20 cellular contexts compared by ENCODE assay signal in the genomic region with DNA sequence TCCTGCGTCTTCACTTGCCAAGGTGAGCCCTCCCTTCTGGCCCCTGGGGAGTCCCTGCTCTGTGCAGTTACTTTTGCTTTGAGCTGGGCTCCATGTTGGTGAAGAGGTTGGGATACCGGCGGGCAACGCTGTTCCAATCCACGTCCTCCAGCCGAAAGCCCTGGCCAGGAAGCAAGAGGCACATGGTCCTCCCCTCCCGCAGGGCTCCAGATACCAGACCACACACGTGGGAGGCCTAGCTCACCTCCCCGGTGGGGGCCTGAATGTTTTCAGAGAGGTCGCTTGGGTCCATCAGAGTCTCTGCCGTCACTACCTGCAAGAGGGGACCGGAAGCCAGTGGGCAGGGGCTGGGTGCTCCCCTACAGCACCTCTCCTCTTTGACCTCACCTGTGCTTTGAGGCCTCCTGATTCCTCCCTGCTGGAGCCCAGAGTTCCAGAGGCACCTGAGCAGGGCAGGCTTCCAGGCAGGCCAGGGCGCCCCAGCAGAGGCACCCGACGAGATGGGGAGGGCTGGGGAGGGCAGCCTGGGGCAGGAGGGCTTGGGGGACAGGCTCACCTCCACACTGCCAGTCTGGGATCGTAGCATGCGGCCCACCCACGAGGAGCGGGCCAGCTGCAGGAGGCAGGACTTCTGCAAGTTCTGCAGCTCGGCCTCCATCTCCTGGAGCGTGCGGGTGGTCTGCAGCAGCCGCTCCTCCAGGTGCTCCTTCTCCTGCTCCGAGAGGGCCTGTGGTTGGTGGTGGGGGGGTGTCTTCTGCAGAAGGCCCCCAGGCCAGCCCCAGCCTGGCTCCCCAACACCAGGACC. TPM values are rescaled to one million over a fixed set of nuclear protein-coding genes. Genes with fewer than 3 reads are reported as not detected.
A peak's percentile ranks its signal among the peaks of the same experiment; 100 is the strongest.
DNase-seq lines count a peak whose midpoint lies in the region; ATAC-seq, FAIRE-seq and TF ChIP-seq lines count a peak whose summit lies in the region.
"Had no signal": no experiment of that assay in that cellular context is flagged by ENCODE, and none has a peak within 500 bp of the region (broad histone marks: within the 10 kb centered on the region; RNA-seq: fewer than 3 reads in every experiment).

No MANE protein-coding gene starts in this region.

- no peak for TF ChIP-seq RAD21 in IMR-90 (IDR thresholded peaks at IDR 0.05; ENCODE audit: low read length)

- no peaks in the 10 kb centered on the region for H3K9me3 ChIP-seq in IMR-90 (ENCODE audit: control insufficient read depth, insufficient read depth, low read length)
- no peaks in the 10 kb centered on the region for H3K9me3 ChIP-seq in kidney (ENCODE audit: control insufficient read depth in 1 of 2, low read length in 2 of 2)
- H3K9me3 ChIP-seq: left ventricle myocardium inferior, tibial nerve had no signal

- no TSS peak for BruUV-seq in IMR-90 (replicated peaks; lab: Mats Ljungman, UMichigan)

- H3K36me3 Mint-ChIP-seq in CD14-positive monocyte, result peaks cover 0 to 2% of the 10 kb centered on the region in 2 donors
- H3K36me3 Mint-ChIP-seq in stimulated activated naive B cell treated with anti-CD40 and anti-IgM and Interleukin-4, amounts not matched to agents 10 μg/mL and 1 μg/mL and 100 μg/mL, for 72 hours, result no peaks in the 10 kb centered on the region
- H3K36me3 Mint-ChIP-seq: activated CD4-positive, alpha-beta memory T cell treated with anti-CD3 and anti-CD28 coated beads for 36 hours; mesothelial cell of epicardium had no signal

- DNase-seq in CD14-positive monocyte (ENCODE audit: low spot score), result no peak
- no peak for DNase-seq in IMR-90
- DNase-seq in kidney, result peak; percentile 71
- no peak for DNase-seq in stimulated activated naive B cell treated with anti-CD40 and anti-IgM and Interleukin-4, amounts not matched to agents 10 μg/mL and 1 μg/mL and 100 μg/mL, for 72 hours
- DNase-seq: activated CD4-positive, alpha-beta memory T cell treated with anti-CD3 and anti-CD28 coated beads for 36 hours; activated naive CD4-positive, alpha-beta T cell treated with Interleukin-2 at 50 U/mL for 16 hours; activated T-cell treated with anti-CD3 and anti-CD28 coated beads for 4 hours; anterior cingulate cortex; caudate nucleus; dorsolateral prefrontal cortex; left ventricle myocardium inferior; NCI-H1694 treated with DMSO at 0.1 percent for 48 hours; small intestine; stimulated activated CD4-positive, alpha-beta T cell treated with anti-CD3 and anti-CD28 coated beads, Interleukin-2, amount 100 ng/mL, for 48 hours; stimulated activated naive CD8-positive, alpha-beta T cell treated with anti-CD3 and anti-CD28 coated beads, Interleukin-15, amount 100 ng/mL, for 72 hours had no signal

- no peak overlapping the region for H2BK20ac ChIP-seq in IMR-90 (ENCODE audit: low read depth, low read length)

- 63% methylated on average over 9 of the region's 24 CpGs; no CpG with 5 or more reads in 1 of the 2 experiments for WGBS in IMR-90 (ENCODE audit: extremely low coverage in 2 of 2, insufficient read length in 1 of 2), 2 experiments

- H4K5ac ChIP-seq in IMR-90 (ENCODE audit: low read depth, low read length), result no peak overlapping the region

- H2AK5ac ChIP-seq in IMR-90 (ENCODE audit: low read depth, low read length), result no peak overlapping the region

- H3K9ac ChIP-seq in IMR-90 (ENCODE audit: low read depth, low read length), result no peak overlapping the region
- no peak overlapping the region for H3K9ac ChIP-seq in kidney (ENCODE audit: low read length in 2 of 2)

- H3K4me1 ChIP-seq in IMR-90 (ENCODE audit: control insufficient read depth, insufficient read depth, low read length) (peaks cover 12% of the 10 kb centered on the region), kidney (ENCODE audit: control insufficient read depth in 1 of 2, insufficient read depth in 1 of 2, low read depth in 1 of 2, low read length in 2 of 2) (peaks cover 8 to 30% of the 10 kb centered on the region in 2 donors)

- in situ Hi-C loops in IMR-90 (cut with MboI; ENCODE audit: low sequenced_read_pairs), result no loop called here

- H2AK9ac ChIP-seq in IMR-90 (replicated peaks; ENCODE audit: low read depth, low read length, poor library complexity), result no peak overlapping the region

- H3K9me1 ChIP-seq in IMR-90 (ENCODE audit: insufficient read depth, low read length), result peaks cover 5% of the 10 kb centered on the region; the same call in 1 of the 2 replicates

- peaks cover 0 to 6% of the 10 kb centered on the region in 2 experiments; a peak in 2 of 4 replicates for H3K79me1 ChIP-seq in IMR-90 (ENCODE audit: low read depth in 1 of 2, low read length in 2 of 2)

- peaks cover 6% of the 10 kb centered on the region; the same call in 1 of the 2 replicates for H4K20me1 ChIP-seq in IMR-90 (ENCODE audit: insufficient read depth, low read length)

- no peak overlapping the region for H3K27ac ChIP-seq in IMR-90 (ENCODE audit: insufficient read depth, low read length)
- H3K27ac ChIP-seq in kidney (ENCODE audit: low read depth in 2 of 2, low read length in 2 of 2), result no peak overlapping the region
- H3K27ac ChIP-seq: dorsolateral prefrontal cortex, left ventricle myocardium inferior, tibial nerve had no signal

- no peak overlapping the region for H4K8ac ChIP-seq in IMR-90 (ENCODE audit: low read depth in 2 of 2, low read length in 2 of 2)

- H3K27me3 Mint-ChIP-seq in CD14-positive monocyte (ENCODE audit: low read depth in 3 of 3), result peaks cover 29 to 71% (median 46%) of the 10 kb centered on the region in 3 donors
- H3K27me3 Mint-ChIP-seq in stimulated activated naive B cell treated with anti-CD40 and anti-IgM and Interleukin-4, amounts not matched to agents 10 μg/mL and 1 μg/mL and 100 μg/mL, for 72 hours, result peaks cover 3 to 6% of the 10 kb centered on the region in 2 donors

- TF ChIP-seq CTCF in CD14-positive monocyte (IDR thresholded peaks at IDR 0.05) (no peak), IMR-90 (conservative IDR thresholded peaks at IDR 0.05; ENCODE audit: low read depth, low read length) (no peak), kidney (IDR thresholded peaks at IDR 0.05; ENCODE audit: borderline replicate concordance, extremely low read depth, insufficient read depth) (no peak)

- H2AFZ ChIP-seq in IMR-90 (replicated peaks; ENCODE audit: low read length, poor library complexity), result no peak overlapping the region

- H3K27ac Mint-ChIP-seq in CD14-positive monocyte, result no peak overlapping the region
- H3K27ac Mint-ChIP-seq in stimulated activated naive B cell treated with anti-CD40 and anti-IgM and Interleukin-4, amounts not matched to agents 10 μg/mL and 1 μg/mL and 100 μg/mL, for 72 hours, result no peak overlapping the region
- H3K27ac Mint-ChIP-seq: activated CD4-positive, alpha-beta memory T cell treated with anti-CD3 and anti-CD28 coated beads for 36 hours; mesothelial cell of epicardium had no signal

- no peak overlapping the region for H3K4ac ChIP-seq in IMR-90 (ENCODE audit: low read depth, low read length)

- POLR2A ChIA-PET in IMR-90 (lab: Charles Lee; ENCODE audit: unreplicated experiment), result no interaction called here

- peaks cover 0 to 10% (median 2%) of the 10 kb centered on the region in 7 donors for H3K9me3 Mint-ChIP-seq in CD14-positive monocyte
- no peaks in the 10 kb centered on the region for H3K9me3 Mint-ChIP-seq in stimulated activated naive B cell treated with anti-CD40 and anti-IgM and Interleukin-4, amounts not matched to agents 10 μg/mL and 1 μg/mL and 100 μg/mL, for 72 hours
- H3K9me3 Mint-ChIP-seq: activated CD4-positive, alpha-beta memory T cell treated with anti-CD3 and anti-CD28 coated beads for 36 hours; mesothelial cell of epicardium; stimulated activated naive CD8-positive, alpha-beta T cell treated with anti-CD3 and anti-CD28 coated beads, Interleukin-15, amount 100 ng/mL, for 72 hours had no signal

- peak overlapping the region; percentile 31 to 73 for H3K4me3 Mint-ChIP-seq in CD14-positive monocyte
- H3K4me3 Mint-ChIP-seq in stimulated activated naive B cell treated with anti-CD40 and anti-IgM and Interleukin-4, amounts not matched to agents 10 μg/mL and 1 μg/mL and 100 μg/mL, for 72 hours, result no peak overlapping the region
- H3K4me3 Mint-ChIP-seq: activated CD4-positive, alpha-beta memory T cell treated with anti-CD3 and anti-CD28 coated beads for 36 hours had no signal

- no peak for FAIRE-seq in kidney (lab: Jason Lieb, UNC)
- FAIRE-seq: H54, small intestine had no signal

- H3K56ac ChIP-seq in IMR-90 (ENCODE audit: extremely low read depth, insufficient read depth, low read length), result no peak overlapping the region

- H2BK15ac ChIP-seq in IMR-90 (ENCODE audit: low read depth, low read length), result no peak overlapping the region

- TF ChIP-seq POLR2A in IMR-90 (IDR thresholded peaks at IDR 0.05; ENCODE audit: low read depth, low read length), result no peak

- ATAC-seq in IMR-90 (ENCODE audit: low read depth) (no peak), GM18502 (IDR thresholded peaks at IDR 0.05; ENCODE audit: poor library complexity, unreplicated experiment) (no peak), HG03039 (IDR thresholded peaks at IDR 0.05; ENCODE audit: unreplicated experiment) (no peak)
- ATAC-seq in stimulated activated naive B cell treated with anti-CD40 and anti-IgM and Interleukin-4, amounts not matched to agents 10 μg/mL and 1 μg/mL and 100 μg/mL, for 72 hours (replicated peaks), result no peak
- ATAC-seq: stimulated activated naive CD8-positive, alpha-beta T cell treated with anti-CD3 and anti-CD28 coated beads, Interleukin-15, amount 100 ng/mL, for 72 hours had no signal

- dilution Hi-C loops in IMR-90 (cut with HindIII; ENCODE audit: low sequenced_read_pairs, unreplicated experiment), result no loop called here

- H3K4me3 ChIP-seq in IMR-90 (ENCODE audit: insufficient read depth, low read depth, low read length), result no peak overlapping the region
- H3K4me3 ChIP-seq in kidney (ENCODE audit: low read length in 2 of 2), result no peak overlapping the region
- H3K4me3 ChIP-seq: dorsolateral prefrontal cortex, left ventricle myocardium inferior, tibial nerve had no signal

- H3K36me3 ChIP-seq in IMR-90 (ENCODE audit: control insufficient read depth, insufficient read depth, low read length) (no peaks in the 10 kb centered on the region), kidney (ENCODE audit: control insufficient read depth in 1 of 2, insufficient read depth in 2 of 2, low read length in 2 of 2) (no peaks in the 10 kb centered on the region)
- H3K36me3 ChIP-seq: left ventricle myocardium inferior, tibial nerve had no signal

- no peak overlapping the region for H3K4me2 ChIP-seq in IMR-90 (ENCODE audit: low read depth, low read length)

- intact Hi-C loops in CD14-positive monocyte (cut with micrococcal nuclease) (loop anchor here in 1 of 2 donors (2.0 kb wide), 1 partner anchor 165 kb away; no protein-coding TSS in a partner anchor), IMR-90 (cut with micrococcal nuclease) (loop anchor here (10.0 kb wide), 1 partner anchor 167 kb away; no protein-coding TSS in a partner anchor), kidney (cut with DNase I) (loop anchor here (10.0 kb wide), 1 partner anchor 167 kb away; no protein-coding TSS in a partner anchor)

- no peak overlapping the region for H2BK120ac ChIP-seq in IMR-90 (ENCODE audit: low read depth, low read length)

- H4K91ac ChIP-seq in IMR-90 (ENCODE audit: insufficient read depth, low read depth, low read length), result no peak overlapping the region

- peaks cover 18% of the 10 kb centered on the region for H3K4me1 Mint-ChIP-seq in CD14-positive monocyte
- H3K4me1 Mint-ChIP-seq in stimulated activated naive B cell treated with anti-CD40 and anti-IgM and Interleukin-4, amounts not matched to agents 10 μg/mL and 1 μg/mL and 100 μg/mL, for 72 hours, result peaks cover 12 to 28% of the 10 kb centered on the region in 2 donors

- 0 out of 2 replicates have a peak overlapping the region, but pooled peaks have one; percentile 38 for H3K23ac ChIP-seq in IMR-90 (ENCODE audit: low read depth, low read length)

- H3K18ac ChIP-seq in IMR-90 (ENCODE audit: low read depth, low read length), result no peak overlapping the region

- H2BK5ac ChIP-seq in IMR-90 (ENCODE audit: low read depth, low read length, poor library complexity, severe bottlenecking), result no peak overlapping the region

- peaks cover 57% of the 10 kb centered on the region for H3K27me3 ChIP-seq in IMR-90 (ENCODE audit: control insufficient read depth, insufficient read depth, low read length)

- no peak overlapping the region for H3K14ac ChIP-seq in IMR-90 (replicated peaks; ENCODE audit: low read depth, low read length)

- CTCF ChIA-PET in IMR-90 (lab: Yijun Ruan, JAX), result no interaction called here

RNA-seq across cellular contexts. Expression of gene LMNTD2, which starts 3.0 kb away (rescaled TPM):
- polyA plus RNA-seq in CD14-positive monocyte (1 to 10 TPM in 1 of 2 donors, under 1 TPM in 1; 0.67 to 1.2 TPM), IMR-90 (2012; rRNA removed) (1.3 and 2.5 TPM in 2 replicates), kidney (ENCODE audit: insufficient read depth, low read depth, low replicate concordance) (6.2 TPM)
- total RNA-seq in IMR-90 (2012; rRNA removed) (0.18 and 0.28 TPM in 2 replicates), kidney (8.0 TPM)
- polyA plus RNA-seq in IMR-90 (2012; cell fraction: cytosol; rRNA removed), result 1.1 and 1.7 TPM in 2 replicates
- polyA plus RNA-seq in IMR-90 (2012; cell fraction: nucleus; rRNA removed; ENCODE audit: low replicate concordance), result 22.0 and 37.2 TPM in 2 replicates

RNA-seq across cellular contexts. Expression of gene RASSF7, which starts 3.2 kb away (rescaled TPM):
- polyA plus RNA-seq in CD14-positive monocyte, result 10 to 100 TPM in 1 of 2 donors, 1 to 10 TPM in 1; 10.0 to 12.4 TPM
- 6.8 and 6.9 TPM in 2 replicates for total RNA-seq in IMR-90 (2012; rRNA removed)
- polyA plus RNA-seq in IMR-90 (2012; rRNA removed), result 18.5 and 24.2 TPM in 2 replicates
- 22.9 and 28.1 TPM in 2 replicates for polyA plus RNA-seq in IMR-90 (2012; cell fraction: cytosol; rRNA removed)
- 66.1 and 134 TPM in 2 replicates for polyA plus RNA-seq in IMR-90 (2012; cell fraction: nucleus; rRNA removed; ENCODE audit: low replicate concordance)
- 106 TPM for total RNA-seq in kidney
- 108 TPM for polyA plus RNA-seq in kidney (ENCODE audit: insufficient read depth, low read depth, low replicate concordance)

RNA-seq across cellular contexts. Expression of gene PHRF1, which starts 18.7 kb away (rescaled TPM):
- polyA plus RNA-seq in CD14-positive monocyte, result 1 to 10 TPM; 1.3 to 3.3 TPM
- total RNA-seq in IMR-90 (2012; rRNA removed), result 10.9 and 12.2 TPM in 2 replicates
- polyA plus RNA-seq in IMR-90 (2012; rRNA removed), result 17.5 and 23.0 TPM in 2 replicates
- 16.8 and 17.0 TPM in 2 replicates for polyA plus RNA-seq in IMR-90 (2012; cell fraction: cytosol; rRNA removed)
- polyA plus RNA-seq in IMR-90 (2012; cell fraction: nucleus; rRNA removed; ENCODE audit: low replicate concordance), result 34.6 and 53.2 TPM in 2 replicates
- total RNA-seq in kidney, result 30.9 TPM
- polyA plus RNA-seq in kidney (ENCODE audit: insufficient read depth, low read depth, low replicate concordance), result 7.5 TPM

RNA-seq across cellular contexts. Expression of gene LRRC56, which starts 20.2 kb away (rescaled TPM):
- polyA plus RNA-seq in CD14-positive monocyte (under 1 TPM in 1 of 2 donors, not detected in 1; 0.09 TPM), IMR-90 (2012; rRNA removed) (1.3 and 1.7 TPM in 2 replicates), kidney (ENCODE audit: insufficient read depth, low read depth, low replicate concordance) (1.2 TPM)
- total RNA-seq in IMR-90 (2012; rRNA removed) (0.28 and 0.36 TPM in 2 replicates), kidney (7.7 TPM)
- polyA plus RNA-seq in IMR-90 (2012; cell fraction: cytosol; rRNA removed), result 0.73 and 1.4 TPM in 2 replicates
- 5.4 and 11.7 TPM in 2 replicates for polyA plus RNA-seq in IMR-90 (2012; cell fraction: nucleus; rRNA removed; ENCODE audit: low replicate concordance)

RNA-seq across cellular contexts. Expression of gene HRAS, which starts 22.2 kb away (rescaled TPM):
- polyA plus RNA-seq in CD14-positive monocyte, result 10 to 100 TPM; 10.1 to 10.3 TPM
- 99.4 and 108 TPM in 2 replicates for total RNA-seq in IMR-90 (2012; rRNA removed)
- 123 and 154 TPM in 2 replicates for polyA plus RNA-seq in IMR-90 (2012; rRNA removed)
- polyA plus RNA-seq in IMR-90 (2012; cell fraction: cytosol; rRNA removed), result 122 and 126 TPM in 2 replicates
- 101 and 217 TPM in 2 replicates for polyA plus RNA-seq in IMR-90 (2012; cell fraction: nucleus; rRNA removed; ENCODE audit: low replicate concordance)
- total RNA-seq in kidney, result 66.1 TPM
- polyA plus RNA-seq in kidney (ENCODE audit: insufficient read depth, low read depth, low replicate concordance), result 100 TPM

Comparison
In these comparisons a context has a peak if more than half of its experiments do, and no peak if none do; other contexts are left out.
1. H3K4me3 Mint-ChIP-seq: peak in CD14-positive monocyte (2 of 2); none in stimulated activated naive B cell treated with anti-CD40 and anti-IgM and Interleukin-4, amounts not matched to agents 10 μg/mL and 1 μg/mL and 100 μg/mL, for 72 hours (0 of 2).